ENCODE assay signal across 9 cellular contexts in genomic region chr10:127195571-127196226, GRCh38. TPM values are rescaled to one million over a fixed set of nuclear protein-coding genes. Genes with fewer than 3 reads are reported as not detected.
DNase-seq lines count a peak whose midpoint lies in the region; ATAC-seq, FAIRE-seq and TF ChIP-seq lines count a peak whose summit lies in the region.
"Had no signal": no experiment of that assay in that cellular context is flagged by ENCODE, and none has a peak within 500 bp of the region (broad histone marks: within the 10 kb centered on the region; RNA-seq: fewer than 3 reads in every experiment).

No MANE protein-coding gene starts in this region.

- BruUV-seq in HepG2 (replicated peaks; lab: Mats Ljungman, UMichigan): no TSS peak

- TF ChIP-seq EP300 in HepG2 (IDR thresholded peaks at IDR 0.05; ENCODE audit: low read depth in 2 of 2, low read length in 2 of 2): no peak
- TF ChIP-seq EP300 in HepG2 (CRISPR knock-in tag; IDR thresholded peaks at IDR 0.05; ENCODE audit: borderline replicate concordance): no peak

- POLR2A ChIA-PET in HepG2 (lab: Yijun Ruan, JAX): no interaction called here

- DNase-seq in HepG2 (ENCODE audit: low spot score): no peak
- peak; percentile 16 for DNase-seq in fibroblast of mammary gland (ENCODE audit: low read depth)
- peak; percentile 38 for DNase-seq in myocyte (ENCODE audit: low read depth)
- no peak for DNase-seq in glomerular visceral epithelial cell (ENCODE audit: extremely low spot score)
- DNase-seq in NCI-H128 (lab: John Stamatoyannopoulos, UW; ENCODE audit: unreplicated experiment): no peak
- DNase-seq in GM12891 (ENCODE audit: insufficient read length, low spot score): no peak
- no peak for DNase-seq in epidermal melanocyte (ENCODE audit: insufficient read length, low spot score)

- no peak overlapping the region for H3K27ac ChIP-seq in liver (ENCODE audit: low read depth in 1 of 2, low read length in 2 of 2)
- no peak overlapping the region for H3K27ac ChIP-seq in HepG2 (ENCODE audit: extremely low read length, insufficient read depth, low read length)

- H3K9ac ChIP-seq in liver (ENCODE audit: low read depth in 1 of 2, low read length in 2 of 2) (no peak overlapping the region), HepG2 (ENCODE audit: insufficient read depth, low read depth, low read length) (no peak overlapping the region)

- H2AFZ ChIP-seq in HepG2 (ENCODE audit: low read length): no peak overlapping the region

- no peaks in the 10 kb centered on the region; the same call in 1 of the 2 replicates for H4K20me1 ChIP-seq in HepG2 (ENCODE audit: insufficient read depth, low read length)

- no peak overlapping the region for H3K4me2 ChIP-seq in HepG2 (ENCODE audit: low read depth, low read length)

- in situ Hi-C loops in HepG2 (cut with HindIII; ENCODE audit: extremely low pct_ligation_motif_present, low pct_unique_long_range_greater_than_20kb): no loop called here

- H3K4me1 ChIP-seq in liver (ENCODE audit: control insufficient read depth in 4 of 4, insufficient read depth in 4 of 4, low read length in 3 of 4) (peaks cover 13 to 19% (median 17%) of the 10 kb centered on the region in 4 donors), HepG2 (ENCODE audit: insufficient read depth, low read length) (peaks cover 6% of the 10 kb centered on the region; the same call in 1 of the 2 replicates)

- TF ChIP-seq POLR2A in HepG2 (IDR thresholded peaks at IDR 0.05; ENCODE audit: insufficient read depth in 1 of 2, low read depth in 2 of 2, low read length in 2 of 2): no peak
- no peak for TF ChIP-seq POLR2A in GM12891 (IDR thresholded peaks at IDR 0.05; ENCODE audit: low read depth, low read length)

- TF ChIP-seq CTCF in liver (IDR thresholded peaks at IDR 0.05; ENCODE audit: low read depth, low read length, missing input control) (no peak), HepG2 (CRISPR knock-in tag; IDR thresholded peaks at IDR 0.05) (no peak), fibroblast of mammary gland (conservative IDR thresholded peaks at IDR 0.05; ENCODE audit: control insufficient read depth, insufficient read depth, low read depth, low read length) (no peak)

- FAIRE-seq in HepG2 (lab: Jason Lieb, UNC) (no peak), GM12891 (lab: Jason Lieb, UNC) (no peak)

- WGBS in liver: 2% methylated on average over 77 of the region's 77 CpGs
- WGBS in HepG2 (ENCODE audit: low lambda C conversion rate): 97% methylated on average over 50 of the region's 77 CpGs

- intact Hi-C loops in HepG2 (cut with micrococcal nuclease; ENCODE audit: unreplicated experiment): no loop called here

- H3K36me3 ChIP-seq in liver (ENCODE audit: control insufficient read depth in 4 of 4, insufficient read depth in 3 of 4, low read depth in 1 of 4, low read length in 3 of 4) (no peaks in the 10 kb centered on the region), HepG2 (replicated peaks in 1 of 2; ENCODE audit: control insufficient read depth in 1 of 2, insufficient read depth in 2 of 2, low read length in 2 of 2) (0 out of 5 replicates have a peak, but pooled peaks cover 0 to 2% of the 10 kb centered on the region in 2 experiments)

- H3K27me3 ChIP-seq in liver (ENCODE audit: control insufficient read depth in 4 of 4, insufficient read depth in 4 of 4, low read length in 3 of 4): peaks cover 0 to 5% (median 0%) of the 10 kb centered on the region in 4 donors
- H3K27me3 ChIP-seq in HepG2 (ENCODE audit: control insufficient read depth in 1 of 2, insufficient read depth in 2 of 2, low read length in 2 of 2): no peaks in the 10 kb centered on the region

- TF ChIP-seq RAD21 in liver (IDR thresholded peaks at IDR 0.05) (no peak), HepG2 (CRISPR knock-in tag; IDR thresholded peaks at IDR 0.05) (no peak)

- H3K9me3 ChIP-seq in liver (ENCODE audit: control insufficient read depth in 4 of 4, low read length in 3 of 4) (no peaks in the 10 kb centered on the region), HepG2 (ENCODE audit: low read length) (no peaks in the 10 kb centered on the region)

- no peaks in the 10 kb centered on the region for H3K79me2 ChIP-seq in HepG2 (ENCODE audit: insufficient read depth, low read length)

- no peak for ATAC-seq in HepG2

- CTCF ChIA-PET in HepG2 (lab: Yijun Ruan, JAX; ENCODE audit: low intra/inter-chr PET ratio, low total read pairs): no interaction called here

- H3K4me3 ChIP-seq in liver (ENCODE audit: low read depth in 1 of 3, low read length in 3 of 3) (peak overlapping the region in 2 of 3 donors; percentile 33 to 55), HepG2 (replicated peaks in 1 of 3; ENCODE audit: insufficient read depth in 1 of 3, low read depth in 2 of 3, low read length in 3 of 3) (no peak overlapping the region), fibroblast of mammary gland (ENCODE audit: control insufficient read depth, low read depth, low read length) (peak overlapping the region; percentile 45)

TF ChIP-seq in liver, 16 proteins besides CTCF, POLR2A, EP300 and RAD21 (continues in another document):
- TF ChIP-seq RXRA (IDR thresholded peaks at IDR 0.05) (no peak), MAX (IDR thresholded peaks at IDR 0.05) (no peak), FOXA2 (IDR thresholded peaks at IDR 0.05) (no peak), HNF4A (conservative IDR thresholded peaks at IDR 0.05) (no peak), HNF4G (IDR thresholded peaks at IDR 0.05) (no peak), TAF1 (conservative IDR thresholded peaks at IDR 0.05) (no peak), NR2F2 (IDR thresholded peaks at IDR 0.05) (no peak), FOXA1 (IDR thresholded peaks at IDR 0.05) (no peak), SP1 (IDR thresholded peaks at IDR 0.05) (no peak)

TF ChIP-seq in HepG2, 621 proteins besides CTCF, POLR2A, EP300 and RAD21 (continues in another document):
- no peak for TF ChIP-seq BATF2 (CRISPR knock-in tag; IDR thresholded peaks at IDR 0.05)
- TF ChIP-seq ZFP36 (IDR thresholded peaks at IDR 0.05; ENCODE audit: borderline replicate concordance, low read depth, low read length, partially characterized antibody): no peak

TF ChIP-seq in GM12891, 5 proteins besides CTCF, POLR2A, EP300 and RAD21:
- no peak for TF ChIP-seq POLR2AphosphoS5 (IDR thresholded peaks at IDR 0.05; ENCODE audit: low read depth, low read length)
- no peak for TF ChIP-seq SPI1 (IDR thresholded peaks at IDR 0.05; ENCODE audit: low read depth, low read length)
- no peak for TF ChIP-seq TAF1 (IDR thresholded peaks at IDR 0.05; ENCODE audit: low read depth, low read length)
- TF ChIP-seq POU2F2 (IDR thresholded peaks at IDR 0.05; ENCODE audit: low read depth, low read length): no peak
- no peak for TF ChIP-seq PAX5 (IDR thresholded peaks at IDR 0.05; ENCODE audit: insufficient read depth, low read length, severe bottlenecking)

RNA-seq across cellular contexts. Expression of gene INSYN2A, which starts 0.7 kb away (rescaled TPM):
- total RNA-seq in liver: not detected
- under 1 TPM in 1 of 2 donors, not detected in 1; 0.54 TPM for polyA plus RNA-seq in liver
- not detected in 2 replicates for total RNA-seq in HepG2 (2016; rRNA removed; fragmentation: Illumina TruSeq; extraction: Trizol)
- not detected in 2 replicates for total RNA-seq in HepG2 (2016; cell fraction: cytosol; rRNA removed; fragmentation: Illumina TruSeq; extraction: Trizol; ENCODE audit: low read depth)
- total RNA-seq in HepG2 (2016; cell fraction: insoluble cytoplasmic fraction; rRNA removed; fragmentation: Illumina TruSeq; extraction: Trizol): not detected in 2 replicates
- total RNA-seq in HepG2 (2016; cell fraction: membrane; rRNA removed; fragmentation: Illumina TruSeq; extraction: Trizol): not detected in 2 replicates
- total RNA-seq in HepG2 (2016; cell fraction: nucleus; rRNA removed; fragmentation: Illumina TruSeq; extraction: Trizol): not detected in 2 replicates
- not detected in 2 replicates for polyA plus RNA-seq in HepG2 (2011; rRNA removed)
- polyA plus RNA-seq in HepG2 (2011; cell fraction: cytosol; rRNA removed): not detected in 2 replicates
- not detected in 2 replicates for polyA plus RNA-seq in HepG2 (2011; cell fraction: nucleus; rRNA removed)
- not detected in 2 replicates for polyA plus RNA-seq in HepG2 (2012)
- polyA plus RNA-seq in HepG2 (2016; cell fraction: cytosol; fragmentation: Illumina TruSeq; extraction: Trizol; ENCODE audit: low read depth): not detected in 2 replicates
- not detected in 2 replicates for polyA plus RNA-seq in HepG2 (2016; cell fraction: insoluble cytoplasmic fraction; fragmentation: Illumina TruSeq; extraction: Trizol; ENCODE audit: low read depth)
- not detected in 2 replicates for polyA plus RNA-seq in HepG2 (2016; cell fraction: membrane; fragmentation: Illumina TruSeq; extraction: Trizol; ENCODE audit: low read depth)
- not detected in 2 replicates for polyA plus RNA-seq in HepG2 (2016; cell fraction: nucleus; fragmentation: Illumina TruSeq; extraction: Trizol; ENCODE audit: insufficient read depth, low read depth)
- polyA minus RNA-seq in HepG2 (2011; rRNA and poly(A)+ RNA removed; ENCODE audit: low replicate concordance): not detected in 2 replicates
- not detected in 2 replicates for polyA minus RNA-seq in HepG2 (2011; cell fraction: cytosol; rRNA and poly(A)+ RNA removed)
- not detected in 2 replicates for polyA minus RNA-seq in HepG2 (2011; cell fraction: nucleus; rRNA and poly(A)+ RNA removed)
- 2.3 and 4.0 TPM in 2 replicates for total RNA-seq in myocyte
- polyA plus RNA-seq in myocyte (2012): 0.43 TPM
- polyA plus RNA-seq in GM12891 (2012; ENCODE audit: low read depth, missing spikeins): 0.01 TPM
- polyA plus RNA-seq: CD14-positive monocyte had no signal

Comparison
In these comparisons a context has a peak if more than half of its experiments do, and no peak if none do; other contexts are left out.
1. H3K4me3 ChIP-seq: peak in liver (2 of 3) and fibroblast of mammary gland (single experiment); none in HepG2 (0 of 3).
2. DNase-seq: peak in fibroblast of mammary gland (single experiment) and myocyte (single experiment); none in HepG2 (single experiment), glomerular visceral epithelial cell (single experiment), NCI-H128 (single experiment), GM12891 (single experiment) and epidermal melanocyte (single experiment).